Comparison of ENCODE assay signal across 21 cellular contexts in genomic region chr3:61531528-61531927, GRCh38. TPM values are rescaled to one million over a fixed set of nuclear protein-coding genes. Genes with fewer than 3 reads are reported as not detected.
DNase-seq lines count a peak whose midpoint lies in the region; ATAC-seq, FAIRE-seq and TF ChIP-seq lines count a peak whose summit lies in the region.
"Had no signal": no experiment of that assay in that cellular context is flagged by ENCODE, and none has a peak within 500 bp of the region (broad histone marks: within the 10 kb centered on the region; RNA-seq: fewer than 3 reads in every experiment).

No MANE protein-coding gene starts in this region.

- no peaks in the 10 kb centered on the region for H3K36me3 Mint-ChIP-seq in WTC11
- H3K36me3 Mint-ChIP-seq in activated naive CD8-positive, alpha-beta T cell treated with anti-CD3 and anti-CD28 coated beads, Interleukin-2, amount 50 U/mL, for 24 hours (ENCODE audit: low read depth) = no peaks in the 10 kb centered on the region
- H3K36me3 Mint-ChIP-seq: CD8-positive, alpha-beta T cell had no signal

- DNase-seq in SKM-1 treated with dmso at 0.1 percent for 144 hours (lab: John Stamatoyannopoulos, UW; ENCODE audit: unreplicated experiment) (peak; percentile 18), SKM-1 (lab: John Stamatoyannopoulos, UW; ENCODE audit: unreplicated experiment) (no peak), NCI-H146 (lab: John Stamatoyannopoulos, UW) (peak; percentile 44), WTC11 (ENCODE audit: low spot score) (no peak), retina (peak; percentile 53), GM19239 (ENCODE audit: insufficient read length, low spot score) (no peak), NCI-H2107 (lab: John Stamatoyannopoulos, UW) (no peak)
- DNase-seq in activated naive CD8-positive, alpha-beta T cell treated with anti-CD3 and anti-CD28 coated beads, Interleukin-2, amount 50 U/mL, for 24 hours = no peak
- DNase-seq: Caco-2; CD8-positive, alpha-beta T cell; KG1; MM.1S; NCI-H187; NCI-H446 treated with DMSO at 0.1 percent for 48 hours; NCI-H526; PC-9 had no signal

- no peak overlapping the region for H3K27ac Mint-ChIP-seq in WTC11
- no peak overlapping the region for H3K27ac Mint-ChIP-seq in activated naive CD8-positive, alpha-beta T cell treated with anti-CD3 and anti-CD28 coated beads, Interleukin-2, amount 50 U/mL, for 24 hours
- H3K27ac Mint-ChIP-seq: B cell; CD8-positive, alpha-beta T cell had no signal

- no peak for TF ChIP-seq CTCF in WTC11 (IDR thresholded peaks at IDR 0.05)

- peaks cover 23% of the 10 kb centered on the region for H3K27me3 Mint-ChIP-seq in WTC11 (ENCODE audit: low read depth)
- no peaks in the 10 kb centered on the region for H3K27me3 Mint-ChIP-seq in activated naive CD8-positive, alpha-beta T cell treated with anti-CD3 and anti-CD28 coated beads, Interleukin-2, amount 50 U/mL, for 24 hours
- H3K27me3 Mint-ChIP-seq: B cell had no signal

- peaks cover 54% of the 10 kb centered on the region for H3K4me1 Mint-ChIP-seq in WTC11
- no peaks in the 10 kb centered on the region for H3K4me1 Mint-ChIP-seq in activated naive CD8-positive, alpha-beta T cell treated with anti-CD3 and anti-CD28 coated beads, Interleukin-2, amount 50 U/mL, for 24 hours
- H3K4me1 Mint-ChIP-seq: B cell had no signal

- no peak for FAIRE-seq in GM19239 (lab: Jason Lieb, UNC)
- FAIRE-seq: G401.6, GM12878 had no signal

- CTCF ChIA-PET in WTC11 (lab: Charles Lee) = interaction anchor here (1.5 to 2.0 kb wide), 2 partner anchors 19 to 37 kb away, joined by 4 to 9 read pairs; no protein-coding TSS in a partner anchor

- POLR2A ChIA-PET in WTC11 (lab: Charles Lee) = no interaction called here

- ATAC-seq in WTC11 = peak; percentile 41
- ATAC-seq in activated naive CD8-positive, alpha-beta T cell treated with anti-CD3 and anti-CD28 coated beads, Interleukin-2, amount 50 U/mL, for 24 hours = no peak
- ATAC-seq: CD8-positive, alpha-beta T cell; GM12878; HCT116; Right ventricle myocardium inferior had no signal

- H3K4me3 Mint-ChIP-seq in WTC11 = no peak overlapping the region
- H3K4me3 Mint-ChIP-seq in activated naive CD8-positive, alpha-beta T cell treated with anti-CD3 and anti-CD28 coated beads, Interleukin-2, amount 50 U/mL, for 24 hours = no peak overlapping the region
- H3K4me3 Mint-ChIP-seq: B cell; CD8-positive, alpha-beta T cell had no signal

- H3K9me3 Mint-ChIP-seq in WTC11 = no peaks in the 10 kb centered on the region; the same call in 1 of the 2 replicates
- no peaks in the 10 kb centered on the region for H3K9me3 Mint-ChIP-seq in activated naive CD8-positive, alpha-beta T cell treated with anti-CD3 and anti-CD28 coated beads, Interleukin-2, amount 50 U/mL, for 24 hours
- H3K9me3 Mint-ChIP-seq: CD8-positive, alpha-beta T cell had no signal

TF ChIP-seq in WTC11, 78 proteins besides CTCF, POLR2A, EP300 and RAD21:
- TF ChIP-seq TP53 (CRISPR knock-in tag; IDR thresholded peaks at IDR 0.05) = no peak
- TF ChIP-seq JUN (CRISPR knock-in tag; IDR thresholded peaks at IDR 0.05) = no peak
- no peak for TF ChIP-seq PRDM15 (CRISPR knock-in tag; IDR thresholded peaks at IDR 0.05)
- no peak for TF ChIP-seq ZNF138 (CRISPR knock-in tag; conservative IDR thresholded peaks at IDR 0.05)
- no peak for TF ChIP-seq NFYB (CRISPR knock-in tag; conservative IDR thresholded peaks at IDR 0.05; ENCODE audit: low read depth)
- TF ChIP-seq OVOL2 (CRISPR knock-in tag; IDR thresholded peaks at IDR 0.05; ENCODE audit: borderline replicate concordance) = no peak

RNA-seq across cellular contexts. Expression of gene PTPRG, which starts 29.8 kb away (rescaled TPM):
- total RNA-seq in WTC11 (2021) = 106 to 121 TPM (median 119 TPM) in 3 replicates
- total RNA-seq: CD8-positive, alpha-beta T cell had no signal

Comparison
In these comparisons a context has a peak if more than half of its experiments do, and no peak if none do; other contexts are left out.
1. DNase-seq: peak in SKM-1 treated with dmso at 0.1 percent for 144 hours (single experiment), NCI-H146 (single experiment) and retina (single experiment); none in SKM-1 (single experiment), WTC11 (single experiment), GM19239 (single experiment), NCI-H2107 (single experiment) and activated naive CD8-positive, alpha-beta T cell treated with anti-CD3 and anti-CD28 coated beads, Interleukin-2, amount 50 U/mL, for 24 hours (single experiment).